1 cellular context compared by ENCODE assay signal in genomic region chr1:45658171-45658570, GRCh38.
A peak's percentile ranks its signal among the peaks of the same experiment; 100 is the strongest.
TF ChIP-seq lines count a peak whose summit lies in the region.

No MANE protein-coding gene starts in this region.

TF ChIP-seq in HepG2, 621 proteins besides CTCF, POLR2A, EP300 and RAD21 (continued from another document and continues in another):
- TF ChIP-seq ZXDC (CRISPR knock-in tag; IDR thresholded peaks at IDR 0.05): no peak
- TF ChIP-seq NR0B2 (CRISPR knock-in tag; IDR thresholded peaks at IDR 0.05): no peak
- TF ChIP-seq RBM39 (IDR thresholded peaks at IDR 0.05; ENCODE audit: low read depth, low read length, poor library complexity, severe bottlenecking): no peak
- no peak for TF ChIP-seq ZFP82 (CRISPR knock-in tag; IDR thresholded peaks at IDR 0.05; ENCODE audit: borderline replicate concordance)
- TF ChIP-seq ZFP36L1 (CRISPR knock-in tag; IDR thresholded peaks at IDR 0.05): no peak
- no peak for TF ChIP-seq ZNF530 (CRISPR knock-in tag; IDR thresholded peaks at IDR 0.05; ENCODE audit: low read depth)
- no peak for TF ChIP-seq TBL1XR1 (IDR thresholded peaks at IDR 0.05; ENCODE audit: borderline replicate concordance, low read length, partially characterized antibody)
- TF ChIP-seq EHMT2 (IDR thresholded peaks at IDR 0.05; ENCODE audit: borderline replicate concordance, low read depth, low read length): no peak
- no peak for TF ChIP-seq SMAD9 (CRISPR knock-in tag; IDR thresholded peaks at IDR 0.05)
- no peak for TF ChIP-seq SCMH1 (CRISPR knock-in tag; IDR thresholded peaks at IDR 0.05; ENCODE audit: borderline replicate concordance)
- 0 out of 2 replicates have a peak, but pooled peaks have one; percentile 39 for TF ChIP-seq POGZ (CRISPR knock-in tag; IDR thresholded peaks at IDR 0.05)
- TF ChIP-seq SOX6 (IDR thresholded peaks at IDR 0.05): no peak
- TF ChIP-seq SOX6 (CRISPR knock-in tag; IDR thresholded peaks at IDR 0.05): peak; percentile 87
- TF ChIP-seq ZNF44 (CRISPR knock-in tag; IDR thresholded peaks at IDR 0.05): no peak
- TF ChIP-seq AKAP8 (CRISPR knock-in tag; IDR thresholded peaks at IDR 0.05): no peak
- TF ChIP-seq MEF2D (CRISPR knock-in tag; IDR thresholded peaks at IDR 0.05): no peak
- no peak for TF ChIP-seq HMGXB3 (CRISPR knock-in tag; IDR thresholded peaks at IDR 0.05; ENCODE audit: borderline replicate concordance)
- no peak for TF ChIP-seq PRDM15 (CRISPR knock-in tag; IDR thresholded peaks at IDR 0.05)
- no peak for TF ChIP-seq SKIL (CRISPR knock-in tag; IDR thresholded peaks at IDR 0.05; ENCODE audit: borderline replicate concordance)
- TF ChIP-seq ZNF451 (CRISPR knock-in tag; IDR thresholded peaks at IDR 0.05): no peak
- no peak for TF ChIP-seq PRDM10 (CRISPR knock-in tag; IDR thresholded peaks at IDR 0.05; ENCODE audit: low read depth)
- no peak for TF ChIP-seq ZNF572 (CRISPR knock-in tag; IDR thresholded peaks at IDR 0.05)
- no peak for TF ChIP-seq ZNF138 (CRISPR knock-in tag; IDR thresholded peaks at IDR 0.05; ENCODE audit: low read depth)
- no peak for TF ChIP-seq POLR2AphosphoS2 (IDR thresholded peaks at IDR 0.05; ENCODE audit: low read depth, low read length)
- TF ChIP-seq NKX3-1 (CRISPR knock-in tag; IDR thresholded peaks at IDR 0.05): no peak
- TF ChIP-seq ZFP90 (CRISPR knock-in tag; IDR thresholded peaks at IDR 0.05; ENCODE audit: borderline replicate concordance): no peak
- no peak for TF ChIP-seq ONECUT2 (CRISPR knock-in tag; IDR thresholded peaks at IDR 0.05)
- TF ChIP-seq ZNF674 (CRISPR knock-in tag; IDR thresholded peaks at IDR 0.05; ENCODE audit: low read depth): no peak
- TF ChIP-seq JUN (CRISPR knock-in tag; IDR thresholded peaks at IDR 0.05): no peak
- TF ChIP-seq HIC2 (CRISPR knock-in tag; IDR thresholded peaks at IDR 0.05; ENCODE audit: low read depth): no peak; the same call in 1 of the 2 replicates
- TF ChIP-seq AGO2 (optimal IDR thresholded peaks at IDR 0.05; ENCODE audit: low read depth, low read length): no peak
- TF ChIP-seq MED8 (CRISPR knock-in tag; IDR thresholded peaks at IDR 0.05; ENCODE audit: insufficient replicate concordance): no peak
- TF ChIP-seq TIGD3 (CRISPR knock-in tag; IDR thresholded peaks at IDR 0.05; ENCODE audit: borderline replicate concordance): no peak
- TF ChIP-seq STAG1 (CRISPR knock-in tag; IDR thresholded peaks at IDR 0.05): no peak
